Comparison of ENCODE assay signal across 5 cellular contexts in genomic region chr5:70931709-70932361, GRCh38. TPM values are rescaled to one million over a fixed set of nuclear protein-coding genes. Genes with fewer than 3 reads are reported as not detected.
DNase-seq lines count a peak whose midpoint lies in the region; ATAC-seq, FAIRE-seq and TF ChIP-seq lines count a peak whose summit lies in the region.
"Not testable (repeated sequence)": the region's sequence is repeated elsewhere in the genome, so short reads cannot be mapped to it uniquely, and the experiment has no call there.

No MANE protein-coding gene starts in this region.

- CTCF ChIA-PET in H1 (lab: Charles Lee; ENCODE audit: partially characterized antibody); naive thymus-derived CD4-positive, alpha-beta T cell (lab: Charles Lee): not testable (repeated sequence)

- not testable (repeated sequence) for H3K27ac ChIP-seq in GM23338 (ENCODE audit: low read depth); H1 (ENCODE audit: low read depth, low read length); heart left ventricle; naive thymus-derived CD4-positive, alpha-beta T cell (ENCODE audit: low read depth, low read length)

- not testable (repeated sequence) for H2BK12ac ChIP-seq in H1 (ENCODE audit: low read depth, low read length)

- TF ChIP-seq CTCF in GM23338 (conservative IDR thresholded peaks at IDR 0.05; ENCODE audit: low read depth in 2 of 2); H1 (IDR thresholded peaks at IDR 0.05; ENCODE audit: control extremely low read depth in 1 of 3, insufficient read depth in 1 of 3, low read depth in 1 of 3, low read length in 3 of 3); heart left ventricle (IDR thresholded peaks at IDR 0.05): not testable (repeated sequence)

- DNase-seq in GM23338 (ENCODE audit: low spot score); activated T-cell treated with anti-CD3 and anti-CD28 coated beads, Interleukin-2, amount 50 U/mL, for 72 hours; H1 (ENCODE audit: low read depth in 1 of 2, low spot score in 2 of 2); heart left ventricle; naive thymus-derived CD4-positive, alpha-beta T cell: not testable (repeated sequence)

- not testable (repeated sequence) for H3K79me2 ChIP-seq in GM23338 (replicated peaks; ENCODE audit: insufficient read depth); H1 (ENCODE audit: control insufficient read depth in 1 of 2, insufficient read depth in 2 of 2, low read length in 2 of 2)

- not testable (repeated sequence) for H3K79me1 ChIP-seq in H1 (ENCODE audit: low read depth, low read length)

- not testable (repeated sequence) for H4K20me1 ChIP-seq in GM23338 (replicated peaks; ENCODE audit: insufficient read depth); H1 (replicated peaks in 1 of 2; ENCODE audit: control insufficient read depth in 1 of 2, insufficient read depth in 2 of 2, low read length in 2 of 2)

- H2BK120ac ChIP-seq in H1 (replicated peaks; ENCODE audit: low read depth, low read length), result not testable (repeated sequence)

- H4K8ac ChIP-seq in H1 (ENCODE audit: extremely low read depth, insufficient read depth, low read length), result not testable (repeated sequence)

- H3K9me3 ChIP-seq in H1 (ENCODE audit: insufficient read depth in 2 of 2, low read depth in 1 of 2, low read length in 1 of 2); heart left ventricle; naive thymus-derived CD4-positive, alpha-beta T cell (ENCODE audit: control insufficient read depth in 2 of 3, low read length in 3 of 3): not testable (repeated sequence)

- H3K27me3 Mint-ChIP-seq in GM23338 (ENCODE audit: insufficient read depth, low read depth, poor library complexity); activated T-cell treated with anti-CD3 and anti-CD28 coated beads, Interleukin-2, amount 50 U/mL, for 72 hours (ENCODE audit: low read depth); naive thymus-derived CD4-positive, alpha-beta T cell: not testable (repeated sequence)

- H3K36me3 Mint-ChIP-seq in GM23338 (ENCODE audit: low read depth); activated T-cell treated with anti-CD3 and anti-CD28 coated beads, Interleukin-2, amount 50 U/mL, for 72 hours (ENCODE audit: insufficient read depth in 2 of 2); naive thymus-derived CD4-positive, alpha-beta T cell: not testable (repeated sequence)

- not testable (repeated sequence) for H3K9me2 ChIP-seq in GM23338 (ENCODE audit: insufficient read depth)

- not testable (repeated sequence) for H3F3A ChIP-seq in GM23338 (replicated peaks; ENCODE audit: low read depth)

- H3K27me3 ChIP-seq in GM23338 (ENCODE audit: insufficient read depth); H1 (replicated peaks in 1 of 4; ENCODE audit: control insufficient read depth in 3 of 4, extremely low read depth in 1 of 4, insufficient read depth in 3 of 4, low read length in 3 of 4); heart left ventricle; naive thymus-derived CD4-positive, alpha-beta T cell (ENCODE audit: control insufficient read depth in 2 of 2, insufficient read depth in 2 of 2, low read length in 2 of 2): not testable (repeated sequence)

- FAIRE-seq in H1 (lab: Jason Lieb, UNC), result peak; percentile 99

- H2BK5ac ChIP-seq in H1 (ENCODE audit: low read depth, low read length), result not testable (repeated sequence)

- H3K18ac ChIP-seq in H1 (ENCODE audit: extremely low read depth, low read length), result not testable (repeated sequence)

- TF ChIP-seq POLR2A in H1 (IDR thresholded peaks at IDR 0.05; ENCODE audit: control extremely low read depth in 1 of 2, low read depth in 2 of 2, low read length in 2 of 2); heart left ventricle (IDR thresholded peaks at IDR 0.05): not testable (repeated sequence)

- not testable (repeated sequence) for TF ChIP-seq RAD21 in H1 (IDR thresholded peaks at IDR 0.05 in 1 of 2, conservative IDR thresholded peaks at IDR 0.05 in 1 of 2; ENCODE audit: low read depth in 2 of 2, low read length in 2 of 2)

- POLR2A ChIA-PET in H1 (lab: Charles Lee; ENCODE audit: partially characterized antibody); naive thymus-derived CD4-positive, alpha-beta T cell (lab: Charles Lee): not testable (repeated sequence)

- H2AK5ac ChIP-seq in H1 (ENCODE audit: low read depth, low read length), result not testable (repeated sequence)

- not testable (repeated sequence) for H3K23ac ChIP-seq in H1 (ENCODE audit: insufficient read length)

- H3K4me1 Mint-ChIP-seq in GM23338; activated T-cell treated with anti-CD3 and anti-CD28 coated beads, Interleukin-2, amount 50 U/mL, for 72 hours (ENCODE audit: low read depth); naive thymus-derived CD4-positive, alpha-beta T cell: not testable (repeated sequence)

- no CpG with 5 or more reads among the region's 6 CpGs for WGBS in H1 (ENCODE audit: extremely low coverage in 1 of 2, insufficient coverage in 1 of 2, insufficient read length in 1 of 2, insufficient replicate concordance in 2 of 2, low coverage in 1 of 2, low lambda C conversion rate in 2 of 2, missing lambda C conversion rate in 1 of 2), 2 experiments
- no CpG with 5 or more reads among the region's 6 CpGs for WGBS in heart left ventricle, 4 donors

- not testable (repeated sequence) for H3K4me1 ChIP-seq in GM23338 (ENCODE audit: insufficient read depth); H1 (replicated peaks in 1 of 4; ENCODE audit: control insufficient read depth in 3 of 4, insufficient read depth in 4 of 4, low read length in 3 of 4); heart left ventricle; naive thymus-derived CD4-positive, alpha-beta T cell (ENCODE audit: control insufficient read depth in 2 of 2, insufficient read depth in 2 of 2, low read length in 2 of 2)

- intact Hi-C loops in heart left ventricle (cut with DNase I); naive thymus-derived CD4-positive, alpha-beta T cell (cut with micrococcal nuclease): not testable (repeated sequence)

- ATAC-seq in GM23338 (peak; percentile 88), heart left ventricle (peak in 3 of 4 donors; percentile 30 to 63 (median 42))
- ATAC-seq in activated T-cell treated with anti-CD3 and anti-CD28 coated beads, Interleukin-2, amount 50 U/mL, for 72 hours (replicated peaks in 1 of 2), result peak; percentile 15 to 28
- peak; percentile 16 for ATAC-seq in naive thymus-derived CD4-positive, alpha-beta T cell

- not testable (repeated sequence) for H3K4me2 ChIP-seq in GM23338; H1 (ENCODE audit: insufficient read depth in 1 of 2, low read depth in 2 of 2, low read length in 2 of 2)

- not testable (repeated sequence) for H3K56ac ChIP-seq in H1 (replicated peaks; ENCODE audit: insufficient read length, low read depth, low read length)

- H3K36me3 ChIP-seq in GM23338 (ENCODE audit: insufficient read depth); H1 (ENCODE audit: control insufficient read depth in 2 of 4, insufficient read depth in 4 of 4, low read length in 3 of 4); heart left ventricle; naive thymus-derived CD4-positive, alpha-beta T cell (ENCODE audit: control insufficient read depth in 2 of 3, insufficient read depth in 3 of 3, low read length in 3 of 3): not testable (repeated sequence)

- TF ChIP-seq EP300 in H1 (IDR thresholded peaks at IDR 0.05; ENCODE audit: borderline replicate concordance in 1 of 2, low read depth in 2 of 2, low read length in 2 of 2), result not testable (repeated sequence)

- not testable (repeated sequence) for H3K14ac ChIP-seq in H1 (ENCODE audit: insufficient read length)

- not testable (repeated sequence) for H3K9me3 Mint-ChIP-seq in GM23338; activated T-cell treated with anti-CD3 and anti-CD28 coated beads, Interleukin-2, amount 50 U/mL, for 72 hours; naive thymus-derived CD4-positive, alpha-beta T cell

- H2BK15ac ChIP-seq in H1 (ENCODE audit: low read length), result not testable (repeated sequence)

- H2BK20ac ChIP-seq in H1 (ENCODE audit: low read length), result not testable (repeated sequence)

- H4K5ac ChIP-seq in H1 (ENCODE audit: insufficient read length, low read depth, low read length), result not testable (repeated sequence)

- not testable (repeated sequence) for H2AFZ ChIP-seq in GM23338; H1 (ENCODE audit: low read length)

- not testable (repeated sequence) for H3K4ac ChIP-seq in H1 (replicated peaks; ENCODE audit: insufficient read length, low read depth, low read length)

- not testable (repeated sequence) for H3K4me3 ChIP-seq in GM23338; H1 (ENCODE audit: extremely low read depth in 1 of 4, insufficient read depth in 2 of 4, low read depth in 3 of 4, low read length in 4 of 4); heart left ventricle; naive thymus-derived CD4-positive, alpha-beta T cell (ENCODE audit: low read length)

- H3K23me2 ChIP-seq in H1 (ENCODE audit: low read depth, low read length), result not testable (repeated sequence)

- H3K4me3 Mint-ChIP-seq in GM23338; activated T-cell treated with anti-CD3 and anti-CD28 coated beads, Interleukin-2, amount 50 U/mL, for 72 hours; naive thymus-derived CD4-positive, alpha-beta T cell: not testable (repeated sequence)

- H3K9ac ChIP-seq in H1 (replicated peaks in 1 of 4; ENCODE audit: extremely low read depth in 1 of 4, low read depth in 3 of 4, low read length in 3 of 4), result not testable (repeated sequence)

- not testable (repeated sequence) for H4K91ac ChIP-seq in H1 (replicated peaks; ENCODE audit: insufficient read length, low read length)

- not testable (repeated sequence) for H3K27ac Mint-ChIP-seq in GM23338; activated T-cell treated with anti-CD3 and anti-CD28 coated beads, Interleukin-2, amount 50 U/mL, for 72 hours; naive thymus-derived CD4-positive, alpha-beta T cell

RNA-seq across cellular contexts. Expression of gene SMN1, which starts 6.9 kb away (rescaled TPM):
- 44.8 and 50.1 TPM in 2 replicates for total RNA-seq in GM23338 (2014; rRNA removed; shearing (Covaris generic))
- polyA plus RNA-seq in GM23338 (2016; fragmentation: Nextera tagmentation; extraction: Ambion mirVana) (130 and 142 TPM in 2 replicates), H1 (2011; rRNA removed) (33.7 and 42.6 TPM in 2 replicates), heart left ventricle (10 to 100 TPM; 24.5 to 28.9 TPM)
- 10 to 100 TPM; 35.0 to 67.1 TPM for total RNA-seq in activated T-cell treated with anti-CD3 and anti-CD28 coated beads, Interleukin-2, amount 50 U/mL, for 72 hours
- total RNA-seq in H1 (2021; fragmentation: NEBNext Ultra II Directional; extraction: Animal tissue kit (Norgen Biotek cat#: 25700)), result 47.2 and 59.6 TPM in 2 replicates
- 38.4 TPM for polyA plus RNA-seq in H1 (2011; cell fraction: cytosol; rRNA removed)
- polyA plus RNA-seq in H1 (2011; cell fraction: nucleus; rRNA removed), result 29.0 TPM
- polyA plus RNA-seq in H1 (2012, experiment 1 of 2), result 46.6 to 51.9 TPM (median 49.7 TPM) in 4 replicates
- polyA plus RNA-seq in H1 (2012, experiment 2 of 2), result 18.0 TPM
- 110 TPM for polyA plus RNA-seq in H1 (2013, experiment 1 of 2)
- 112 TPM for polyA plus RNA-seq in H1 (2013, experiment 2 of 2)
- 19.1 and 19.2 TPM in 2 replicates for polyA minus RNA-seq in H1 (2011; rRNA and poly(A)+ RNA removed)
- 24.9 TPM for polyA minus RNA-seq in H1 (2011; cell fraction: cytosol; rRNA and poly(A)+ RNA removed)
- 39.3 TPM for polyA minus RNA-seq in H1 (2011; cell fraction: nucleus; rRNA and poly(A)+ RNA removed)
- total RNA-seq in heart left ventricle, result 10 to 100 TPM in 7 of 9 donors, 1 to 10 TPM in 2; 9.4 to 23.1 (median 15.1) TPM
- total RNA-seq in naive thymus-derived CD4-positive, alpha-beta T cell, result 10 to 100 TPM; 43.9 to 87.8 (median 51.4) TPM
- polyA plus RNA-seq in naive thymus-derived CD4-positive, alpha-beta T cell, result 10 to 100 TPM; 24.7 to 25.3 TPM

RNA-seq across cellular contexts. Expression of gene SERF1A, which starts 31.4 kb away (rescaled TPM):
- total RNA-seq in GM23338 (2014; rRNA removed; shearing (Covaris generic)), result 21.8 and 46.6 TPM in 2 replicates
- polyA plus RNA-seq in GM23338 (2016; fragmentation: Nextera tagmentation; extraction: Ambion mirVana), result 40.0 and 48.0 TPM in 2 replicates
- 10 to 100 TPM; 14.1 to 21.5 TPM for total RNA-seq in activated T-cell treated with anti-CD3 and anti-CD28 coated beads, Interleukin-2, amount 50 U/mL, for 72 hours
- 16.6 and 17.2 TPM in 2 replicates for total RNA-seq in H1 (2021; fragmentation: NEBNext Ultra II Directional; extraction: Animal tissue kit (Norgen Biotek cat#: 25700))
- 4.0 and 4.1 TPM in 2 replicates for polyA plus RNA-seq in H1 (2011; rRNA removed)
- 11.1 TPM for polyA plus RNA-seq in H1 (2011; cell fraction: cytosol; rRNA removed)
- 2.6 TPM for polyA plus RNA-seq in H1 (2011; cell fraction: nucleus; rRNA removed)
- 0.79 to 3.1 TPM (median 2.1 TPM) in 4 replicates for polyA plus RNA-seq in H1 (2012, experiment 1 of 2)
- polyA plus RNA-seq in H1 (2012, experiment 2 of 2), result 12.2 TPM
- polyA plus RNA-seq in H1 (2013, experiment 1 of 2), result 42.2 TPM
- 38.3 TPM for polyA plus RNA-seq in H1 (2013, experiment 2 of 2)
- 1.1 and 2.2 TPM in 2 replicates for polyA minus RNA-seq in H1 (2011; rRNA and poly(A)+ RNA removed)
- 11.3 TPM for polyA minus RNA-seq in H1 (2011; cell fraction: cytosol; rRNA and poly(A)+ RNA removed)
- 13.1 TPM for polyA minus RNA-seq in H1 (2011; cell fraction: nucleus; rRNA and poly(A)+ RNA removed)
- 10 to 100 TPM in 1 of 9 donors, 1 to 10 TPM in 8; 2.1 to 13.1 (median 5.1) TPM for total RNA-seq in heart left ventricle
- 1 to 10 TPM; 2.4 to 6.3 TPM for polyA plus RNA-seq in heart left ventricle
- 10 to 100 TPM in 4 of 5 experiments, 1 to 10 TPM in 1; 6.0 to 23.1 (median 14.2) TPM for total RNA-seq in naive thymus-derived CD4-positive, alpha-beta T cell
- 1 to 10 TPM; 1.6 to 5.9 TPM for polyA plus RNA-seq in naive thymus-derived CD4-positive, alpha-beta T cell

Comparison
In these comparisons a context has a peak if more than half of its experiments do, and no peak if none do; other contexts are left out.
1. ATAC-seq: peak in every context shown above with its lines; median percentile 88 in GM23338; 42 in heart left ventricle; 22 in activated T-cell treated with anti-CD3 and anti-CD28 coated beads, Interleukin-2, amount 50 U/mL, for 72 hours; 16 in naive thymus-derived CD4-positive, alpha-beta T cell.